Comparison of ENCODE assay signal across 9 cellular contexts in genomic region chr21:46048926-46049889, GRCh38.
DNase-seq lines count a peak whose midpoint lies in the region; ATAC-seq and TF ChIP-seq lines count a peak whose summit lies in the region.
"Had no signal": no experiment of that assay in that cellular context is flagged by ENCODE, and none has a peak within 500 bp of the region (broad histone marks: within the 10 kb centered on the region; RNA-seq: fewer than 3 reads in every experiment).

No MANE protein-coding gene starts in this region.

- no peaks in the 10 kb centered on the region for H3K9me3 ChIP-seq in iPS-20b (ENCODE audit: insufficient read depth, low read depth, low read length)
- no peaks in the 10 kb centered on the region for H3K9me3 ChIP-seq in subcutaneous abdominal adipose tissue (ENCODE audit: control insufficient read depth in 5 of 5, low read length in 5 of 5)

- H3K27me3 ChIP-seq in iPS-20b (ENCODE audit: insufficient read depth, low read length): no peaks in the 10 kb centered on the region
- no peaks in the 10 kb centered on the region for H3K27me3 ChIP-seq in subcutaneous abdominal adipose tissue (ENCODE audit: control insufficient read depth in 5 of 5, insufficient read depth in 4 of 5, low read length in 5 of 5)

- ATAC-seq in GM18870 (IDR thresholded peaks at IDR 0.05; ENCODE audit: unreplicated experiment) (no peak), GM18511 (IDR thresholded peaks at IDR 0.05; ENCODE audit: unreplicated experiment) (no peak)

- TF ChIP-seq POLR2A in erythroblast (IDR thresholded peaks at IDR 0.05; ENCODE audit: low read length): no peak

- H3K9ac ChIP-seq in iPS-20b (ENCODE audit: low read depth, low read length): no peak overlapping the region; the same call in 1 of the 2 replicates
- no peak overlapping the region for H3K9ac ChIP-seq in subcutaneous abdominal adipose tissue (ENCODE audit: low read length in 5 of 5)

- H3K4me1 ChIP-seq in iPS-20b (ENCODE audit: insufficient read depth, low read length): peaks cover 11% of the 10 kb centered on the region
- H3K4me1 ChIP-seq in subcutaneous abdominal adipose tissue (ENCODE audit: control insufficient read depth in 5 of 5, insufficient read depth in 5 of 5, low read length in 5 of 5): peaks cover 8 to 26% (median 20%) of the 10 kb centered on the region in 5 donors

- H3K4me3 ChIP-seq in iPS-20b (ENCODE audit: low read length): no peak overlapping the region
- no peak overlapping the region for H3K4me3 ChIP-seq in subcutaneous abdominal adipose tissue (ENCODE audit: low read depth in 1 of 5, low read length in 5 of 5)

- DNase-seq in HCEC 1CT (peak; percentile 100), erythroblast (lab: John Stamatoyannopoulos, UW) (no peak), globus pallidus (ENCODE audit: low spot score) (no peak)
- DNase-seq: stimulated activated CD8-positive, alpha-beta memory T cell treated with anti-CD3 and anti-CD28 coated beads, Interleukin-4, amount 100 ng/mL, for 48 hours had no signal

- no peaks in the 10 kb centered on the region for H3K36me3 ChIP-seq in iPS-20b (ENCODE audit: insufficient read depth, low read depth, low read length)
- no peaks in the 10 kb centered on the region for H3K36me3 ChIP-seq in subcutaneous abdominal adipose tissue (ENCODE audit: control insufficient read depth in 5 of 5, insufficient read depth in 5 of 5, low read length in 5 of 5)

- peak overlapping the region; percentile 75 for H3K27ac ChIP-seq in angular gyrus (ENCODE audit: low read depth, low read length)
- H3K27ac ChIP-seq in iPS-20b (ENCODE audit: low read length): peak overlapping the region; percentile 15
- H3K27ac ChIP-seq in subcutaneous abdominal adipose tissue (ENCODE audit: low read depth, low read length): peak overlapping the region; percentile 70

Comparison
In these comparisons a context has a peak if more than half of its experiments do, and no peak if none do; other contexts are left out.
1. H3K27ac ChIP-seq: peak in every context shown above with its lines; median percentile 75 in angular gyrus; 70 in subcutaneous abdominal adipose tissue; 15 in iPS-20b.